Comparison of ENCODE assay signal across 1 cellular context in genomic region chr4:57462843-57463242, GRCh38.
TF ChIP-seq lines count a peak whose summit lies in the region.

No MANE protein-coding gene starts in this region.

TF ChIP-seq in SK-N-SH treated with all-trans-retinoic acid at 6 μM for 48 hours, 23 proteins besides CTCF, POLR2A, EP300 and RAD21 (continued from another document):
- TF ChIP-seq TSHZ2 (CRISPR knock-in tag; IDR thresholded peaks at IDR 0.05) (no peak), CSDC2 (CRISPR knock-in tag; IDR thresholded peaks at IDR 0.05) (no peak), ZNF565 (CRISPR knock-in tag; conservative IDR thresholded peaks at IDR 0.05; ENCODE audit: low read depth) (no peak), RARB (CRISPR knock-in tag; IDR thresholded peaks at IDR 0.05) (no peak), ARNTL (CRISPR knock-in tag; IDR thresholded peaks at IDR 0.05; ENCODE audit: borderline replicate concordance, low read depth) (no peak)
